In genomic region chr2:20178404-20179178, GRCh38 we compare ENCODE assay signal across 1 cellular context.
TF ChIP-seq lines count a peak whose summit lies in the region.

No MANE protein-coding gene starts in this region.

TF ChIP-seq in HepG2, 621 proteins besides CTCF, POLR2A, EP300 and RAD21 (continued from another document):
- TF ChIP-seq IRF9 (CRISPR knock-in tag; IDR thresholded peaks at IDR 0.05; ENCODE audit: borderline replicate concordance) = 0 out of 2 replicates have a peak, but pooled peaks have one; percentile 65
- no peak for TF ChIP-seq ZNF781 (CRISPR knock-in tag; IDR thresholded peaks at IDR 0.05; ENCODE audit: borderline replicate concordance, not compliant biosample characterization)
- TF ChIP-seq ZBTB10 (CRISPR knock-in tag; IDR thresholded peaks at IDR 0.05; ENCODE audit: borderline replicate concordance) = no peak
- TF ChIP-seq CBFB (CRISPR knock-in tag; IDR thresholded peaks at IDR 0.05) = no peak
- no peak for TF ChIP-seq PREB (CRISPR knock-in tag; IDR thresholded peaks at IDR 0.05)
- TF ChIP-seq HOXA7 (CRISPR knock-in tag; IDR thresholded peaks at IDR 0.05) = peak; percentile 53; the same call in 1 of the 2 replicates
- TF ChIP-seq POLR2AphosphoS2 (IDR thresholded peaks at IDR 0.05; ENCODE audit: low read depth, low read length) = no peak
- no peak for TF ChIP-seq SNRNP70 (IDR thresholded peaks at IDR 0.05; ENCODE audit: low read depth, low read length)
- TF ChIP-seq HNRNPH1 (optimal IDR thresholded peaks at IDR 0.05; ENCODE audit: low read depth, low read length) = no peak
- no peak for TF ChIP-seq RFX1 (IDR thresholded peaks at IDR 0.05)
- no peak for TF ChIP-seq RERE (CRISPR knock-in tag; IDR thresholded peaks at IDR 0.05; ENCODE audit: low read depth)
- TF ChIP-seq ATM (IDR thresholded peaks at IDR 0.05; ENCODE audit: borderline replicate concordance) = no peak
- no peak for TF ChIP-seq ZHX1 (CRISPR knock-in tag; IDR thresholded peaks at IDR 0.05; ENCODE audit: low read depth)
- TF ChIP-seq RARA (CRISPR knock-in tag; IDR thresholded peaks at IDR 0.05) = no peak
- no peak for TF ChIP-seq NONO (IDR thresholded peaks at IDR 0.05)
- TF ChIP-seq NONO (CRISPR knock-in tag; conservative IDR thresholded peaks at IDR 0.05) = no peak
- TF ChIP-seq AKAP8 (CRISPR knock-in tag; IDR thresholded peaks at IDR 0.05) = no peak
- TF ChIP-seq HOXA9 (CRISPR knock-in tag; IDR thresholded peaks at IDR 0.05; ENCODE audit: borderline replicate concordance) = no peak; the same call in 1 of the 2 replicates
